31 cellular contexts compared by ENCODE assay signal in the genomic region with DNA sequence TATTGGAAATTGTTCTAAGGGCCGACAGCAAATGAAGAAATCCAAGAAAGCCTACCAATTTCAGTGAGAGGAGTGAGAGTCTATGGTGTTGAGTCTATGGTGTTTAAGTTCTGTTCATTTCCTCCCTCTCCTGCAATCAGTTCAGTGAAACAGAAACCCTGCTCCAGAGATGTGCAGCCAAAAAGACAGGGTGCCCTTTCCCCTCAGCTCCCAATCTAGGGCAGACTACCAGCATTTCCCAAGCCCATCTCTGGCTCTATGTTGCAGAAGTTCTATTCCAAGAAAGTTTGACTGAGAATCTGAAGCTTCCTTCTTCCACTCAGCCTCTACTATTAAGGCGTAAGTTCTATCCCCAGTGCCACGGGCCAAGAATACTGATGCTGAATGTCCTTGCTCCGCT. TPM values are rescaled to one million over a fixed set of nuclear protein-coding genes. Genes with fewer than 3 reads are reported as not detected.
"Had no signal": no experiment of that assay in that cellular context is flagged by ENCODE, and none has a peak within 500 bp of the region (broad histone marks: within the 10 kb centered on the region; RNA-seq: fewer than 3 reads in every experiment).

No MANE protein-coding gene starts in this region.

- H3K36me3 ChIP-seq: esophagus squamous epithelium, pancreas, right atrium auricular region, stomach, tibial artery had no signal

- H3K27me3 Mint-ChIP-seq: memory B cell had no signal

- H3K27ac Mint-ChIP-seq: immature natural killer cell, natural killer cell, type B pancreatic cell had no signal

- H3K36me3 Mint-ChIP-seq: immature natural killer cell, natural killer cell, type B pancreatic cell had no signal

- DNase-seq: dermis blood vessel endothelial cell; effector memory CD4-positive, alpha-beta T cell; esophagus squamous epithelium; foreskin melanocyte; hypothalamus; immature natural killer cell; islet precursor cell; kidney glomerular epithelial cell; left colon; left ventricle myocardium superior; natural killer cell; occipital lobe; pancreas; stimulated activated CD4-positive, alpha-beta T cell treated with anti-CD3 and anti-CD28 coated beads, Interleukin-12 subunit alpha, Interleukin-12 subunit beta, amount 100 ng/mL, for 4 hours; stimulated activated CD4-positive, alpha-beta T cell treated with anti-CD3 and anti-CD28 coated beads, Interleukin-1b, Interleukin-23, amount 100 ng/mL, for 48 hours; stimulated activated CD4-positive, alpha-beta T cell treated with anti-CD3 and anti-CD28 coated beads, Interleukin-4, amount 100 ng/mL, for 1 hour; stimulated activated CD8-positive, alpha-beta memory T cell treated with anti-CD3 and anti-CD28 coated beads, Interleukin-4, amount 100 ng/mL, for 48 hours; stimulated activated naive CD4-positive, alpha-beta T cell treated with Interleukin-2 at 50 U/mL for 16 hours; stomach; tibial artery had no signal

- H3K4me3 ChIP-seq: esophagus squamous epithelium, lung, pancreas, right atrium auricular region, smooth muscle cell, stomach, tibial artery had no signal

- H3K4me1 ChIP-seq: pancreas, right atrium auricular region, stomach, tibial artery had no signal

- H3K9me3 Mint-ChIP-seq: immature natural killer cell, memory B cell, natural killer cell, type B pancreatic cell had no signal

- H3K9me3 ChIP-seq: esophagus squamous epithelium, pancreas, right atrium auricular region, stomach, tibial artery had no signal

- ATAC-seq: left colon, left ventricle myocardium superior, natural killer cell, pancreas, sciatic nerve had no signal

- H3K27ac ChIP-seq: esophagus squamous epithelium, pancreas, right atrium auricular region, stomach, tibial artery had no signal

- H3K4me2 ChIP-seq: smooth muscle cell had no signal

- H3K4me3 Mint-ChIP-seq: immature natural killer cell, memory B cell, natural killer cell, type B pancreatic cell had no signal

- H3K4me1 Mint-ChIP-seq: immature natural killer cell, natural killer cell had no signal

- H3K27me3 ChIP-seq: esophagus squamous epithelium, pancreas, right atrium auricular region, stomach, tibial artery had no signal

RNA-seq across cellular contexts. Expression of gene ALOX5, which starts 18.5 kb away (rescaled TPM):
- total RNA-seq: endothelial cell of umbilical vein had no signal

RNA-seq across cellular contexts. Expression of gene OR13A1, which starts 40.1 kb away (rescaled TPM):
- total RNA-seq: dermis blood vessel endothelial cell, endothelial cell of umbilical vein, epithelial cell of proximal tubule, left colon, left ventricle myocardium superior, natural killer cell, occipital lobe, posterior vena cava, right atrium auricular region, sciatic nerve, smooth muscle cell, stomach, subcutaneous adipose tissue, temporal lobe had no signal
